25 cellular contexts compared by ENCODE assay signal in genomic region chr1:56648546-56648945, GRCh38. TPM values are rescaled to one million over a fixed set of nuclear protein-coding genes. Genes with fewer than 3 reads are reported as not detected.
"Had no signal": no experiment of that assay in that cellular context is flagged by ENCODE, and none has a peak within 500 bp of the region (broad histone marks: within the 10 kb centered on the region; RNA-seq: fewer than 3 reads in every experiment).

No MANE protein-coding gene starts in this region.

- H3K36me3 Mint-ChIP-seq: naive thymus-derived CD4-positive, alpha-beta T cell; natural killer cell; stimulated activated effector memory CD8-positive, alpha-beta T cell treated with anti-CD3 and anti-CD28 coated beads, Interleukin-12 subunit alpha, Interleukin-12 subunit beta, amount 100 ng/mL, for 72 hours; stimulated activated naive B cell treated with anti-CD40 and anti-IgM and Interleukin-4, amounts not matched to agents 10 μg/mL and 1 μg/mL and 100 μg/mL, for 72 hours had no signal

- H3K4me1 Mint-ChIP-seq: natural killer cell; stimulated activated effector memory CD8-positive, alpha-beta T cell treated with anti-CD3 and anti-CD28 coated beads, Interleukin-12 subunit alpha, Interleukin-12 subunit beta, amount 100 ng/mL, for 72 hours had no signal

- H3K9me3 Mint-ChIP-seq: natural killer cell; nephron; stimulated activated effector memory CD8-positive, alpha-beta T cell treated with anti-CD3 and anti-CD28 coated beads, Interleukin-12 subunit alpha, Interleukin-12 subunit beta, amount 100 ng/mL, for 72 hours; stimulated activated naive B cell treated with anti-CD40 and anti-IgM and Interleukin-4, amounts not matched to agents 10 μg/mL and 1 μg/mL and 100 μg/mL, for 72 hours; stimulated activated naive CD8-positive, alpha-beta T cell treated with anti-CD3 and anti-CD28 coated beads, Interleukin-15, Interleukin-2, amounts not matched to agents 100 ng/mL and 50 ng/mL, for 24 hours had no signal

- DNase-seq: naive thymus-derived CD4-positive, alpha-beta T cell; natural killer cell; nucleus accumbens; pancreas; right cardiac atrium; small intestine; stimulated activated CD4-positive, alpha-beta T cell treated with anti-CD3 and anti-CD28 coated beads, Interleukin-15, amount 100 ng/mL, for 24 hours; stimulated activated CD4-positive, alpha-beta T cell treated with anti-CD3 and anti-CD28 coated beads, Interleukin-2, amount 100 ng/mL, for 24 hours; stimulated activated CD4-positive, alpha-beta T cell treated with anti-CD3 and anti-CD28 coated beads, Interleukin-2, amount 100 ng/mL, for 48 hours; stimulated activated CD4-positive, alpha-beta T cell treated with anti-CD3 and anti-CD28 coated beads, Interleukin-4, amount 100 ng/mL, for 24 hours; stimulated activated naive B cell treated with anti-CD40 and anti-IgM and Interleukin-4, amounts not matched to agents 10 μg/mL and 1 μg/mL and 100 μg/mL, for 72 hours; stimulated activated naive CD4-positive, alpha-beta T cell treated with Interleukin-2 at 50 U/mL for 16 hours; stomach; thyroid gland; trophoblast cell; upper lobe of left lung had no signal

- ATAC-seq: naive thymus-derived CD4-positive, alpha-beta T cell; natural killer cell; pancreas; right cardiac atrium; sciatic nerve; stimulated activated effector memory CD8-positive, alpha-beta T cell treated with anti-CD3 and anti-CD28 coated beads, Interleukin-12 subunit alpha, Interleukin-12 subunit beta, amount 100 ng/mL, for 72 hours; stimulated activated naive B cell treated with anti-CD40 and anti-IgM and Interleukin-4, amounts not matched to agents 10 μg/mL and 1 μg/mL and 100 μg/mL, for 72 hours had no signal

- H3K27me3 ChIP-seq: pancreas, thyroid gland, tibial nerve, vagina had no signal

- H3K4me3 ChIP-seq: pancreas, prostate gland, stomach, thoracic aorta, thyroid gland, tibial nerve, upper lobe of left lung, vagina had no signal

- H3K36me3 ChIP-seq: neutrophil, pancreas, prostate gland, stomach, thoracic aorta, thyroid gland, tibial nerve, upper lobe of left lung, vagina had no signal

- H3K9me3 ChIP-seq: neutrophil, pancreas, prostate gland, stomach, thoracic aorta, thyroid gland, tibial nerve, upper lobe of left lung, vagina had no signal

- H3K27ac Mint-ChIP-seq: naive thymus-derived CD4-positive, alpha-beta T cell; natural killer cell; nephron; stimulated activated effector memory CD8-positive, alpha-beta T cell treated with anti-CD3 and anti-CD28 coated beads, Interleukin-12 subunit alpha, Interleukin-12 subunit beta, amount 100 ng/mL, for 72 hours; stimulated activated naive B cell treated with anti-CD40 and anti-IgM and Interleukin-4, amounts not matched to agents 10 μg/mL and 1 μg/mL and 100 μg/mL, for 72 hours; stimulated activated naive CD8-positive, alpha-beta T cell treated with anti-CD3 and anti-CD28 coated beads, Interleukin-15, Interleukin-2, amounts not matched to agents 100 ng/mL and 50 ng/mL, for 24 hours had no signal

- H3K4me3 Mint-ChIP-seq: naive thymus-derived CD4-positive, alpha-beta T cell; natural killer cell; stimulated activated effector memory CD8-positive, alpha-beta T cell treated with anti-CD3 and anti-CD28 coated beads, Interleukin-12 subunit alpha, Interleukin-12 subunit beta, amount 100 ng/mL, for 72 hours; stimulated activated naive B cell treated with anti-CD40 and anti-IgM and Interleukin-4, amounts not matched to agents 10 μg/mL and 1 μg/mL and 100 μg/mL, for 72 hours; stimulated activated naive CD8-positive, alpha-beta T cell treated with anti-CD3 and anti-CD28 coated beads, Interleukin-15, Interleukin-2, amounts not matched to agents 100 ng/mL and 50 ng/mL, for 24 hours had no signal

- H3K27ac ChIP-seq: neutrophil, pancreas, prostate gland, stomach, thoracic aorta, thyroid gland, tibial nerve, upper lobe of left lung, vagina had no signal

RNA-seq across cellular contexts. Expression of gene PRKAA2, which starts 3.4 kb away (rescaled TPM):
- total RNA-seq: naive thymus-derived CD4-positive, alpha-beta T cell; natural killer cell had no signal
- polyA plus RNA-seq: naive thymus-derived CD4-positive, alpha-beta T cell had no signal
